9 cellular contexts compared by ENCODE assay signal in the genomic region with DNA sequence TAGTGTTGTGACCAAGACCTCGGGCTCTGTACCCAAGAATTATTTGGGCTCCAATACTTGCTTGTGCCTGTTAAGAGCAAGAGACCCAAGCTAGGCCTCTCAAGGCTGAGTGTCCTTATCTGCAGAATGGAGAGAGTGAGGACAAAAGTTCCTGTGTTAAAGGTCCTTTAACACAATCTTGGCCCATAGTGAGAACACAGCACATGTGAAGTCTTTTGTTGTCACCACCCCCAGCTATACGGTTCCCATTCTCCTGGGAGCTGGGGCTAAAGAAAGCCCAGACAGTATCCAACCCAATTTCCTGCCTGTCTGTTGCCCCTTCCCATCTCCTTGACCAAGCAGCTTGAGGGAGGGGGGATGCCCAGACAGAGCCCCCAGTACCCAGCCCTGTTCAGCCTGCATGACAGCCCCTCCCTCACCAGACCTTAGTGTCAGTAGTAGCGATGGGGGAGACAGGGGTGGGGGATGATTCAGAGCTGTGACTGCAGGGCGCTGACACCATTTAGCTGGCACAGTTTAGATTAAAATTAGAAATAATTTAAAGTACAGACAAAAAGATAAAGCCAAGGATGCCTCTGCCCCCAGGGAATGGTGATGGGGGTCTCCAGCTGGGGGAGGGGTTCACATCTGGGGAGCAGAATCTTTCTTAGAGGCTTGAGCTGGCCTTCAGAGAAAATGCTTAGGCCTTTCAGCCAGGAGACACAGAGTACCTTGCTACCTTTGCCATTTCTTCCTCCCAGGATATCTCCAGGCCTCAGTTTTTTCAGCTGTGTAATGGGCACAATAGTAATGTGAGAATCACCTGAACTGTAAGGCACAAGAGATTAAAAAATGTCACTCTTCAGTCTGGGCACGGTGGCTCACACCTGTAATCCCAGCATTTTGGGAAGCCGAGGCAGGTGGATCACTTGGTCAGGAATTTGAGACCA. TPM values are rescaled to one million over a fixed set of nuclear protein-coding genes. Genes with fewer than 3 reads are reported as not detected.
DNase-seq lines count a peak whose midpoint lies in the region; ATAC-seq and TF ChIP-seq lines count a peak whose summit lies in the region.
"Had no signal": no experiment of that assay in that cellular context is flagged by ENCODE, and none has a peak within 500 bp of the region (broad histone marks: within the 10 kb centered on the region; RNA-seq: fewer than 3 reads in every experiment).

No MANE protein-coding gene starts in this region.

- peak overlapping the region; percentile 63 to 95 (median 86) for H3K4me3 ChIP-seq in subcutaneous abdominal adipose tissue (ENCODE audit: low read depth in 1 of 5, low read length in 5 of 5)
- no peak overlapping the region for H3K4me3 ChIP-seq in BE2C (ENCODE audit: low read depth, low read length)

- no peak for DNase-seq in activated CD8-positive, alpha-beta memory T cell treated with anti-CD3 and anti-CD28 coated beads, Interleukin-2, amount 10 ng/mL, durations not matched to agents 7 days and 5 days
- DNase-seq in activated CD8-positive, alpha-beta memory T cell treated with anti-CD3 and anti-CD28 coated beads, Interleukin-2, amount 50 U/mL, for 48 hours: no peak
- DNase-seq in WTC11 (ENCODE audit: low spot score) (no peak), foreskin melanocyte (peak; percentile 42), NCI-H2171 (lab: John Stamatoyannopoulos, UW) (no peak), BE2C (no peak), NCI-H2107 treated with DMSO at 0.1 percent for 48 hours (lab: John Stamatoyannopoulos, UW; ENCODE audit: unreplicated experiment) (no peak)
- DNase-seq: HCEC 1CT had no signal

- H3K9ac ChIP-seq in subcutaneous abdominal adipose tissue (ENCODE audit: low read length in 5 of 5): peak overlapping the region; percentile 57 to 82 (median 75)

- peak overlapping the region; percentile 74 for H3K4me3 Mint-ChIP-seq in activated CD8-positive, alpha-beta memory T cell treated with anti-CD3 and anti-CD28 coated beads, Interleukin-2, amount 10 ng/mL, durations not matched to agents 7 days and 5 days
- H3K4me3 Mint-ChIP-seq in WTC11: 0 out of 2 replicates have a peak overlapping the region, but pooled peaks have one; percentile 76

- peaks cover 15% of the 10 kb centered on the region for H3K27me3 Mint-ChIP-seq in activated CD8-positive, alpha-beta memory T cell treated with anti-CD3 and anti-CD28 coated beads, Interleukin-2, amount 10 ng/mL, durations not matched to agents 7 days and 5 days
- H3K27me3 Mint-ChIP-seq in WTC11 (ENCODE audit: low read depth): peaks cover 15% of the 10 kb centered on the region

- no peaks in the 10 kb centered on the region for H3K27me3 ChIP-seq in subcutaneous abdominal adipose tissue (ENCODE audit: control insufficient read depth in 5 of 5, insufficient read depth in 4 of 5, low read length in 5 of 5)
- no peaks in the 10 kb centered on the region for H3K27me3 ChIP-seq in BE2C

- no peaks in the 10 kb centered on the region for H3K9me3 Mint-ChIP-seq in activated CD8-positive, alpha-beta memory T cell treated with anti-CD3 and anti-CD28 coated beads, Interleukin-2, amount 10 ng/mL, durations not matched to agents 7 days and 5 days (ENCODE audit: low read depth)
- no peaks in the 10 kb centered on the region for H3K9me3 Mint-ChIP-seq in WTC11

- POLR2A ChIA-PET in WTC11 (lab: Charles Lee): no interaction called here

- no peaks in the 10 kb centered on the region for H3K36me3 Mint-ChIP-seq in activated CD8-positive, alpha-beta memory T cell treated with anti-CD3 and anti-CD28 coated beads, Interleukin-2, amount 10 ng/mL, durations not matched to agents 7 days and 5 days
- H3K36me3 Mint-ChIP-seq in WTC11: no peaks in the 10 kb centered on the region

- CTCF ChIA-PET in activated CD8-positive, alpha-beta memory T cell treated with anti-CD3 and anti-CD28 coated beads, Interleukin-2, amount 10 ng/mL, durations not matched to agents 7 days and 5 days (lab: Charles Lee): interaction anchor here (0.8 to 1.5 kb wide), 4 partner anchors 30 to 53 kb away, joined by 3 to 4 read pairs (median 3); no protein-coding TSS in a partner anchor
- CTCF ChIA-PET in WTC11 (lab: Charles Lee): interaction anchor here (1.0 to 3.9 kb wide), 4 partner anchors 22 to 53 kb away, joined by 3 to 17 read pairs (median 8); no protein-coding TSS in a partner anchor

- H3K27ac ChIP-seq in subcutaneous abdominal adipose tissue (ENCODE audit: low read depth, low read length): peak overlapping the region; percentile 78

- no peaks in the 10 kb centered on the region for H3K9me3 ChIP-seq in subcutaneous abdominal adipose tissue (ENCODE audit: control insufficient read depth in 5 of 5, low read length in 5 of 5)
- no peaks in the 10 kb centered on the region for H3K9me3 ChIP-seq in BE2C

- TF ChIP-seq CTCF in WTC11 (IDR thresholded peaks at IDR 0.05) (no peak), BE2C (IDR thresholded peaks at IDR 0.05; ENCODE audit: low read depth, low read length) (no peak)

- H3K36me3 ChIP-seq in subcutaneous abdominal adipose tissue (ENCODE audit: control insufficient read depth in 5 of 5, insufficient read depth in 5 of 5, low read length in 5 of 5) (peaks cover 0 to 19% (median 4%) of the 10 kb centered on the region in 5 donors), BE2C (no peaks in the 10 kb centered on the region)

- peaks cover 33% of the 10 kb centered on the region for H3K4me1 Mint-ChIP-seq in activated CD8-positive, alpha-beta memory T cell treated with anti-CD3 and anti-CD28 coated beads, Interleukin-2, amount 10 ng/mL, durations not matched to agents 7 days and 5 days
- H3K4me1 Mint-ChIP-seq in WTC11: peaks cover 44% of the 10 kb centered on the region

- peak overlapping the region; percentile 63 for H3K27ac Mint-ChIP-seq in activated CD8-positive, alpha-beta memory T cell treated with anti-CD3 and anti-CD28 coated beads, Interleukin-2, amount 10 ng/mL, durations not matched to agents 7 days and 5 days
- H3K27ac Mint-ChIP-seq in WTC11: no peak overlapping the region

- ATAC-seq in activated CD8-positive, alpha-beta memory T cell treated with anti-CD3 and anti-CD28 coated beads, Interleukin-2, amount 10 ng/mL, durations not matched to agents 7 days and 5 days: no peak
- ATAC-seq in WTC11: no peak

- H3K4me1 ChIP-seq in subcutaneous abdominal adipose tissue (ENCODE audit: control insufficient read depth in 5 of 5, insufficient read depth in 5 of 5, low read length in 5 of 5): peaks cover 37 to 86% (median 84%) of the 10 kb centered on the region in 5 donors
- no peaks in the 10 kb centered on the region for H3K4me1 ChIP-seq in BE2C

TF ChIP-seq in WTC11, 78 proteins besides CTCF, POLR2A, EP300 and RAD21 (continues in another document):
- TF ChIP-seq FOXK1 (CRISPR knock-in tag; IDR thresholded peaks at IDR 0.05) (no peak), IRF2 (CRISPR knock-in tag; IDR thresholded peaks at IDR 0.05; ENCODE audit: borderline replicate concordance, low read depth) (no peak), FOXJ3 (CRISPR knock-in tag; IDR thresholded peaks at IDR 0.05; ENCODE audit: borderline replicate concordance) (no peak), ZNF423 (CRISPR knock-in tag; IDR thresholded peaks at IDR 0.05) (no peak), ESRRA (CRISPR knock-in tag; IDR thresholded peaks at IDR 0.05; ENCODE audit: borderline replicate concordance) (no peak), RORB (CRISPR knock-in tag; IDR thresholded peaks at IDR 0.05) (no peak), ZNF396 (CRISPR knock-in tag; IDR thresholded peaks at IDR 0.05; ENCODE audit: borderline replicate concordance) (no peak), MXD4 (CRISPR knock-in tag; IDR thresholded peaks at IDR 0.05; ENCODE audit: borderline replicate concordance) (no peak), GRHL2 (CRISPR knock-in tag; IDR thresholded peaks at IDR 0.05; ENCODE audit: insufficient replicate concordance, severe bottlenecking) (no peak), HMGA2 (CRISPR knock-in tag; IDR thresholded peaks at IDR 0.05) (no peak)
- TF ChIP-seq, protein P1, sequence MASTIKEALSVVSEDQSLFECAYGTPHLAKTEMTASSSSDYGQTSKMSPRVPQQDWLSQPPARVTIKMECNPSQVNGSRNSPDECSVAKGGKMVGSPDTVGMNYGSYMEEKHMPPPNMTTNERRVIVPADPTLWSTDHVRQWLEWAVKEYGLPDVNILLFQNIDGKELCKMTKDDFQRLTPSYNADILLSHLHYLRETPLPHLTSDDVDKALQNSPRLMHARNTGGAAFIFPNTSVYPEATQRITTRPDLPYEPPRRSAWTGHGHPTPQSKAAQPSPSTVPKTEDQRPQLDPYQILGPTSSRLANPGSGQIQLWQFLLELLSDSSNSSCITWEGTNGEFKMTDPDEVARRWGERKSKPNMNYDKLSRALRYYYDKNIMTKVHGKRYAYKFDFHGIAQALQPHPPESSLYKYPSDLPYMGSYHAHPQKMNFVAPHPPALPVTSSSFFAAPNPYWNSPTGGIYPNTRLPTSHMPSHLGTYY (CRISPR knock-in tag; IDR thresholded peaks at IDR 0.05): no peak
- TF ChIP-seq, protein P2, sequence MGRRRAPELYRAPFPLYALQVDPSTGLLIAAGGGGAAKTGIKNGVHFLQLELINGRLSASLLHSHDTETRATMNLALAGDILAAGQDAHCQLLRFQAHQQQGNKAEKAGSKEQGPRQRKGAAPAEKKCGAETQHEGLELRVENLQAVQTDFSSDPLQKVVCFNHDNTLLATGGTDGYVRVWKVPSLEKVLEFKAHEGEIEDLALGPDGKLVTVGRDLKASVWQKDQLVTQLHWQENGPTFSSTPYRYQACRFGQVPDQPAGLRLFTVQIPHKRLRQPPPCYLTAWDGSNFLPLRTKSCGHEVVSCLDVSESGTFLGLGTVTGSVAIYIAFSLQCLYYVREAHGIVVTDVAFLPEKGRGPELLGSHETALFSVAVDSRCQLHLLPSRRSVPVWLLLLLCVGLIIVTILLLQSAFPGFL (CRISPR knock-in tag; IDR thresholded peaks at IDR 0.05; ENCODE audit: borderline replicate concordance): no peak

RNA-seq across cellular contexts. Expression of a gene that starts 2.7 kb away (rescaled TPM):
- total RNA-seq in activated CD8-positive, alpha-beta memory T cell treated with anti-CD3 and anti-CD28 coated beads, Interleukin-2, amount 10 ng/mL, durations not matched to agents 7 days and 5 days: 10 to 100 TPM; 17.2 to 18.7 TPM
- 16.7 to 19.2 TPM (median 18.0 TPM) in 3 replicates for total RNA-seq in WTC11 (2021)
- polyA plus RNA-seq in BE2C (2012; ENCODE audit: insufficient read depth, insufficient read length, low read depth): 0.39 TPM

RNA-seq across cellular contexts. Expression of a gene that starts 33.5 kb away (rescaled TPM):
- 10 to 100 TPM; 32.4 to 38.3 TPM for total RNA-seq in activated CD8-positive, alpha-beta memory T cell treated with anti-CD3 and anti-CD28 coated beads, Interleukin-2, amount 10 ng/mL, durations not matched to agents 7 days and 5 days
- total RNA-seq in WTC11 (2021): 26.3 to 28.0 TPM (median 27.1 TPM) in 3 replicates
- polyA plus RNA-seq in BE2C (2012; ENCODE audit: insufficient read depth, insufficient read length, low read depth): 14.9 TPM
